In genomic region chr6:140774080-140774505, GRCh38 we compare ENCODE assay signal across 9 cellular contexts.
DNase-seq lines count a peak whose midpoint lies in the region; ATAC-seq and TF ChIP-seq lines count a peak whose summit lies in the region.
"Had no signal": no experiment of that assay in that cellular context is flagged by ENCODE, and none has a peak within 500 bp of the region (broad histone marks: within the 10 kb centered on the region; RNA-seq: fewer than 3 reads in every experiment).

No MANE protein-coding gene starts in this region.

- H3K27me3 ChIP-seq in Panc1 (ENCODE audit: control insufficient read depth, insufficient read depth, low read length) (no peaks in the 10 kb centered on the region), heart right ventricle (no peaks in the 10 kb centered on the region)

- H3K4me1 ChIP-seq in Panc1 (ENCODE audit: control insufficient read depth, insufficient read depth, low read length) (no peaks in the 10 kb centered on the region), heart right ventricle (peaks cover 0 to 25% (median 11%) of the 10 kb centered on the region in 9 donors)

- peaks cover 2 to 15% (median 9%) of the 10 kb centered on the region in 7 donors for H3K9me3 Mint-ChIP-seq in CD14-positive monocyte

- H3K36me3 Mint-ChIP-seq in CD14-positive monocyte, result no peaks in the 10 kb centered on the region

- H3K4me3 ChIP-seq in Panc1 (ENCODE audit: low read depth in 2 of 2, low read length in 2 of 2) (no peak overlapping the region), heart right ventricle (no peak overlapping the region)
- H3K4me3 ChIP-seq: thoracic aorta had no signal

- H3K9me3 ChIP-seq in Panc1 (ENCODE audit: control insufficient read depth, insufficient read depth, low read depth, low read length) (peaks cover 12% of the 10 kb centered on the region), heart right ventricle (peaks cover 0 to 18% (median 0%) of the 10 kb centered on the region in 11 donors)
- H3K9me3 ChIP-seq: thoracic aorta had no signal

- 10 to 22% methylated on average over 3 of the region's 3 CpGs for WGBS in heart right ventricle, 2 donors

- no TSS peak for BruUV-seq in Panc1 (replicated peaks; lab: Mats Ljungman, UMichigan)

- H3K27ac ChIP-seq in Panc1 (ENCODE audit: low read length) (no peak overlapping the region), heart right ventricle (peak overlapping the region in 9 of 10 donors; percentile 33 to 79 (median 65))
- H3K27ac ChIP-seq: thoracic aorta had no signal

- H3K27ac Mint-ChIP-seq in CD14-positive monocyte, result no peak overlapping the region

- intact Hi-C loops in Panc1 (cut with micrococcal nuclease; ENCODE audit: unreplicated experiment), result no loop called here
- intact Hi-C loops in heart right ventricle (cut with DNase I), result loop anchor here in 2 of 10 donors (10.0 kb wide), 2 partner anchors 141 to 631 kb away; no protein-coding TSS in a partner anchor
- intact Hi-C loops in CD14-positive monocyte (cut with micrococcal nuclease), result no loop called here

- in situ Hi-C loops in Panc1 (cut with HindIII; ENCODE audit: low pct_unique_long_range_greater_than_20kb, low sequenced_read_pairs), result no loop called here

- DNase-seq in AG08395 (ENCODE audit: low spot score) (peak; percentile 52), Panc1 (ENCODE audit: low read depth, low spot score) (peak; percentile 2), heart right ventricle (peak in 1 of 2 donors; percentile 71), KG1 (lab: John Stamatoyannopoulos, UW) (no peak), NCI-H1048 (lab: John Stamatoyannopoulos, UW) (no peak), CD14-positive monocyte (ENCODE audit: low spot score) (no peak)

- no peak for TF ChIP-seq CTCF in Panc1 (IDR thresholded peaks at IDR 0.05)
- no peak for TF ChIP-seq CTCF in heart right ventricle (IDR thresholded peaks at IDR 0.05)
- no peak for TF ChIP-seq CTCF in CD14-positive monocyte (IDR thresholded peaks at IDR 0.05)

- POLR2A ChIA-PET in Panc1 (lab: Charles Lee), result no interaction called here

- H3K27me3 Mint-ChIP-seq in CD14-positive monocyte (ENCODE audit: low read depth in 3 of 3), result peaks cover 0 to 1% (median 0%) of the 10 kb centered on the region in 3 donors

- ATAC-seq in GM18873 (IDR thresholded peaks at IDR 0.05; ENCODE audit: low FRiP score, unreplicated experiment) (peak; percentile 98), HG03060 (IDR thresholded peaks at IDR 0.05; ENCODE audit: low read depth, unreplicated experiment) (peak; percentile 100), Panc1 (no peak), heart right ventricle (peak; percentile 82 to 99 (median 98))

- H3K4me3 Mint-ChIP-seq in CD14-positive monocyte, result no peak overlapping the region

- no peaks in the 10 kb centered on the region for H3K4me1 Mint-ChIP-seq in CD14-positive monocyte

- CTCF ChIA-PET in Panc1 (lab: Charles Lee), result no interaction called here

- H3K36me3 ChIP-seq in Panc1 (ENCODE audit: control insufficient read depth, insufficient read depth, low read length), result no peaks in the 10 kb centered on the region; the same call in 1 of the 2 replicates
- H3K36me3 ChIP-seq in heart right ventricle, result no peaks in the 10 kb centered on the region
- H3K36me3 ChIP-seq: thoracic aorta had no signal

Comparison
In these comparisons a context has a peak if more than half of its experiments do, and no peak if none do; other contexts are left out.
1. DNase-seq: peak in AG08395 (single experiment) and Panc1 (single experiment); none in KG1 (single experiment), NCI-H1048 (single experiment) and CD14-positive monocyte (single experiment).